ENCODE assay signal across 22 cellular contexts in genomic region chr10:70662362-70663220, GRCh38. TPM values are rescaled to one million over a fixed set of nuclear protein-coding genes. Genes with fewer than 3 reads are reported as not detected.
A peak's percentile ranks its signal among the peaks of the same experiment; 100 is the strongest.
DNase-seq lines count a peak whose midpoint lies in the region; ATAC-seq and TF ChIP-seq lines count a peak whose summit lies in the region.
"Had no signal": no experiment of that assay in that cellular context is flagged by ENCODE, and none has a peak within 500 bp of the region (broad histone marks: within the 10 kb centered on the region; RNA-seq: fewer than 3 reads in every experiment).

No MANE protein-coding gene starts in this region.

- H3K36me3 Mint-ChIP-seq in CD8-positive, alpha-beta memory T cell = peaks cover 0 to 5% (median 2%) of the 10 kb centered on the region in 3 donors
- H3K36me3 Mint-ChIP-seq in H9 (ENCODE audit: insufficient read depth in 1 of 3, low read depth in 3 of 3) = peaks cover 0 to 9% (median 0%) of the 10 kb centered on the region in 3 experiments; a peak in 2 of 7 replicates
- H3K36me3 Mint-ChIP-seq: CD4-positive, alpha-beta memory T cell; natural killer cell had no signal

- H3T11ph ChIP-seq in H9 (ENCODE audit: low read length) = no peak overlapping the region

- H3K27ac ChIP-seq in CD8-positive, alpha-beta memory T cell (ENCODE audit: low read depth, low read length) = peak overlapping the region; percentile 66
- H3K27ac ChIP-seq in GM23248 (no peak overlapping the region), H9 (ENCODE audit: insufficient read length, low read depth, low read length) (no peak overlapping the region)
- H3K27ac ChIP-seq: adrenal gland, esophagus muscularis mucosa, lower lobe of right lung, psoas muscle had no signal

- no peak overlapping the region for H2AFZ ChIP-seq in GM23248
- no peak overlapping the region for H2AFZ ChIP-seq in H9 (ENCODE audit: low read length)

- H4K20me1 ChIP-seq in GM23248 (ENCODE audit: insufficient read depth) (no peaks in the 10 kb centered on the region), H9 (ENCODE audit: control insufficient read depth, insufficient read depth, insufficient read length) (no peaks in the 10 kb centered on the region)

- H3K79me2 ChIP-seq in GM23248 (ENCODE audit: insufficient read depth) (no peaks in the 10 kb centered on the region), H9 (ENCODE audit: insufficient read depth, low read length) (no peaks in the 10 kb centered on the region)

- 92 to 93% methylated on average over 12 of the region's 12 CpGs for WGBS in GM23248 (ENCODE audit: low coverage in 1 of 2, low lambda C conversion rate in 2 of 2, missing lambda C conversion rate in 2 of 2), 2 experiments
- 100% methylated on average over 1 of the region's 12 CpGs for whole genome bisulfite sequencing in H9 (ENCODE audit: extremely low coverage, insufficient read length, low lambda C conversion rate)

- H4K91ac ChIP-seq in H9 (ENCODE audit: insufficient read length, low read depth, low read length) = no peak overlapping the region

- H2BK15ac ChIP-seq in H9 (ENCODE audit: low read depth, low read length) = no peak overlapping the region

- H3K27me3 Mint-ChIP-seq in CD8-positive, alpha-beta memory T cell = peaks cover 5 to 7% of the 10 kb centered on the region in 2 donors
- peaks cover 5% of the 10 kb centered on the region for H3K27me3 Mint-ChIP-seq in H9 (ENCODE audit: low read depth)

- no peaks in the 10 kb centered on the region for H3K23me2 ChIP-seq in H9 (ENCODE audit: insufficient read length, low read depth, low read length, poor library complexity, severe bottlenecking)

- no peak overlapping the region for H2BK12ac ChIP-seq in H9 (ENCODE audit: insufficient read length, low read depth, low read length)

- H3K4me3 Mint-ChIP-seq in CD8-positive, alpha-beta memory T cell = no peak overlapping the region
- no peak overlapping the region; a peak in 1 of 5 replicates for H3K4me3 Mint-ChIP-seq in H9
- H3K4me3 Mint-ChIP-seq: activated T-helper 17 cell treated with anti-CD3 and anti-CD28 coated beads, Interleukin-2, amount 50 U/mL, for 72 hours; CD4-positive, alpha-beta memory T cell; central memory CD8-positive, alpha-beta T cell; HFFc6; immature natural killer cell; natural killer cell had no signal

- H4K8ac ChIP-seq in H9 (replicated peaks; ENCODE audit: insufficient read length, low read depth, low read length) = no peak overlapping the region

- H4K5ac ChIP-seq in H9 (ENCODE audit: insufficient read length, low read depth, low read length) = no peak overlapping the region

- POLR2A ChIA-PET in CD8-positive, alpha-beta memory T cell (lab: Charles Lee) = no interaction called here

- intact Hi-C loops in sciatic nerve (cut with DNase I) = no loop called here

- H3K36me3 ChIP-seq in CD8-positive, alpha-beta memory T cell (ENCODE audit: insufficient read depth, low read length) = no peaks in the 10 kb centered on the region
- no peaks in the 10 kb centered on the region for H3K36me3 ChIP-seq in GM23248 (ENCODE audit: low read depth)
- H3K36me3 ChIP-seq: adrenal gland, esophagus muscularis mucosa, lower lobe of right lung had no signal

- no peaks in the 10 kb centered on the region for H3K27me3 ChIP-seq in CD8-positive, alpha-beta memory T cell (ENCODE audit: insufficient read depth, low read length, poor library complexity, severe bottlenecking)
- H3K27me3 ChIP-seq in GM23248 (replicated peaks; ENCODE audit: insufficient read depth) (no peaks in the 10 kb centered on the region), H9 (ENCODE audit: insufficient read depth, low read length) (no peaks in the 10 kb centered on the region)
- H3K27me3 ChIP-seq: adrenal gland had no signal

- H3K4me1 Mint-ChIP-seq in CD8-positive, alpha-beta memory T cell = no peaks in the 10 kb centered on the region
- peaks cover 13 to 19% of the 10 kb centered on the region in 2 experiments; a peak in 3 of 4 replicates for H3K4me1 Mint-ChIP-seq in H9
- H3K4me1 Mint-ChIP-seq: activated T-helper 17 cell treated with anti-CD3 and anti-CD28 coated beads, Interleukin-2, amount 50 U/mL, for 72 hours; central memory CD8-positive, alpha-beta T cell had no signal

- H3K27ac Mint-ChIP-seq in CD8-positive, alpha-beta memory T cell = peak overlapping the region in 1 of 8 donors; percentile 2
- 0 out of 7 replicates have a peak overlapping the region, but pooled peaks of 1 of the 3 experiments have one; percentile 53 for H3K27ac Mint-ChIP-seq in H9
- H3K27ac Mint-ChIP-seq: activated T-helper 17 cell treated with anti-CD3 and anti-CD28 coated beads, Interleukin-2, amount 50 U/mL, for 72 hours; CD4-positive, alpha-beta memory T cell; HFFc6; natural killer cell had no signal

- H3K4me1 ChIP-seq in CD8-positive, alpha-beta memory T cell (ENCODE audit: insufficient read depth, low read length) = no peaks in the 10 kb centered on the region
- H3K4me1 ChIP-seq in GM23248 (ENCODE audit: insufficient read depth) (peaks cover 19% of the 10 kb centered on the region), H9 (ENCODE audit: insufficient read depth, low read length) (no peaks in the 10 kb centered on the region; the same call in 1 of the 2 replicates)
- H3K4me1 ChIP-seq: adrenal gland, lower lobe of right lung, psoas muscle had no signal

- H2AK5ac ChIP-seq in H9 (ENCODE audit: insufficient read length, low read length) = no peak overlapping the region

- no peaks in the 10 kb centered on the region for H3K79me1 ChIP-seq in H9 (ENCODE audit: insufficient read depth, low read depth, low read length, poor library complexity, severe bottlenecking)

- peaks cover 29% of the 10 kb centered on the region for H3F3A ChIP-seq in GM23248 (ENCODE audit: insufficient read depth)

- no peak overlapping the region for H2BK20ac ChIP-seq in H9 (ENCODE audit: low read depth, low read length, poor library complexity, severe bottlenecking)

- H3K18ac ChIP-seq in H9 (ENCODE audit: insufficient read length, low read depth, low read length) = no peak overlapping the region

- H3K4ac ChIP-seq in H9 (ENCODE audit: low read depth, low read length) = no peak overlapping the region

- CTCF ChIA-PET in CD8-positive, alpha-beta memory T cell (lab: Charles Lee) = interaction anchor here (0.7 to 1.0 kb wide), 2 partner anchors 108 to 112 kb away, joined by 3 read pairs; no protein-coding TSS in a partner anchor

- H3K56ac ChIP-seq in H9 (ENCODE audit: insufficient read length, low read depth, low read length) = no peak overlapping the region

- H3K14ac ChIP-seq in H9 (ENCODE audit: insufficient read depth, low read length) = no peak overlapping the region

- no peak overlapping the region for H3K4me3 ChIP-seq in CD8-positive, alpha-beta memory T cell (ENCODE audit: low read length)
- H3K4me3 ChIP-seq in GM23248 = no peak overlapping the region
- H3K4me3 ChIP-seq: adrenal gland, esophagus muscularis mucosa, lower lobe of right lung, psoas muscle had no signal

- no peak overlapping the region for H3K23ac ChIP-seq in H9 (ENCODE audit: insufficient read length, low read depth, low read length)

- no peaks in the 10 kb centered on the region for H3K9me3 ChIP-seq in CD8-positive, alpha-beta memory T cell (ENCODE audit: low read length)
- no peaks in the 10 kb centered on the region for H3K9me3 ChIP-seq in GM23248 (ENCODE audit: low read depth)
- peaks cover 5% of the 10 kb centered on the region for H3K9me3 ChIP-seq in H9 (ENCODE audit: control insufficient read depth, low read depth, low read length)
- H3K9me3 ChIP-seq: adrenal gland, lower lobe of right lung had no signal

- peak; percentile 56 for ATAC-seq in sciatic nerve
- ATAC-seq in HG03097 (IDR thresholded peaks at IDR 0.05; ENCODE audit: low FRiP score, unreplicated experiment) = no peak
- ATAC-seq: activated T-helper 17 cell treated with anti-CD3 and anti-CD28 coated beads, Interleukin-2, amount 50 U/mL, for 72 hours; lower lobe of right lung; natural killer cell; psoas muscle had no signal

- in situ Hi-C loops in GM23248 (cut with MboI) = no loop called here

- H3K9me2 ChIP-seq in GM23248 (ENCODE audit: insufficient read depth) = no peaks in the 10 kb centered on the region

- H2BK120ac ChIP-seq in H9 (ENCODE audit: low read depth, low read length, poor library complexity, severe bottlenecking) = no peak overlapping the region

- no peak for DNase-seq in CD8-positive, alpha-beta memory T cell
- DNase-seq in amniotic epithelial cell (ENCODE audit: low read depth) (peak; percentile 51), islet precursor cell (peak; percentile 61), sciatic nerve (ENCODE audit: low spot score) (no peak), GM23248 (no peak), H9 (no peak)
- no peak for DNase-seq in activated CD4-positive, alpha-beta T cell treated with anti-CD3 and anti-CD28 coated beads for 4 hours
- DNase-seq: adrenal gland; CD4-positive, alpha-beta memory T cell; effector memory CD4-positive, alpha-beta T cell; HFFc6; immature natural killer cell; lower lobe of right lung; natural killer cell; NCI-H1930; NCI-H510A; psoas muscle; SW 1271 had no signal

- no peak for TF ChIP-seq CTCF in H9 (conservative IDR thresholded peaks at IDR 0.05)

- no peak overlapping the region for H3K4me2 ChIP-seq in GM23248 (ENCODE audit: unreplicated experiment)
- no peak overlapping the region for H3K4me2 ChIP-seq in H9 (ENCODE audit: insufficient read depth, insufficient read length, low read length)

- H3K9ac ChIP-seq in GM23248 = no peak overlapping the region
- no peak overlapping the region for H3K9ac ChIP-seq in H9 (ENCODE audit: extremely low read depth, insufficient read length, low read length)

- no peaks in the 10 kb centered on the region for H3K9me3 Mint-ChIP-seq in CD8-positive, alpha-beta memory T cell
- peaks cover 10 to 16% of the 10 kb centered on the region in 2 experiments for H3K9me3 Mint-ChIP-seq in H9
- H3K9me3 Mint-ChIP-seq: activated T-helper 17 cell treated with anti-CD3 and anti-CD28 coated beads, Interleukin-2, amount 50 U/mL, for 72 hours; central memory CD8-positive, alpha-beta T cell; HFFc6; natural killer cell had no signal

- no peak overlapping the region for H2BK5ac ChIP-seq in H9 (ENCODE audit: insufficient read length, low read length)

RNA-seq across cellular contexts. Expression of gene ADAMTS14, which starts 9.7 kb away (rescaled TPM):
- total RNA-seq in CD8-positive, alpha-beta memory T cell = not detected
- polyA plus RNA-seq in CD8-positive, alpha-beta memory T cell = 0.06 TPM
- total RNA-seq in sciatic nerve (3.1 TPM), H9 (2021) (1.6 and 1.9 TPM in 2 replicates)
- total RNA-seq in GM23248 (2014; rRNA removed; shearing (Covaris generic)) = 0.97 and 1.4 TPM in 2 replicates
- polyA plus RNA-seq in GM23248 (2016; fragmentation: Nextera tagmentation; extraction: Ambion mirVana) = 0.76 and 0.91 TPM in 2 replicates
- total RNA-seq: CD4-positive, alpha-beta memory T cell had no signal
- polyA plus RNA-seq: CD4-positive, alpha-beta memory T cell had no signal

Comparison
In these comparisons a context has a peak if more than half of its experiments do, and no peak if none do; other contexts are left out.
1. DNase-seq: peak in amniotic epithelial cell (single experiment) and islet precursor cell (single experiment); none in CD8-positive, alpha-beta memory T cell (0 of 5), sciatic nerve (single experiment), activated CD4-positive, alpha-beta T cell treated with anti-CD3 and anti-CD28 coated beads for 4 hours (0 of 2), GM23248 (single experiment) and H9 (single experiment).